Comparison of ENCODE assay signal across 10 cellular contexts in the genomic region with DNA sequence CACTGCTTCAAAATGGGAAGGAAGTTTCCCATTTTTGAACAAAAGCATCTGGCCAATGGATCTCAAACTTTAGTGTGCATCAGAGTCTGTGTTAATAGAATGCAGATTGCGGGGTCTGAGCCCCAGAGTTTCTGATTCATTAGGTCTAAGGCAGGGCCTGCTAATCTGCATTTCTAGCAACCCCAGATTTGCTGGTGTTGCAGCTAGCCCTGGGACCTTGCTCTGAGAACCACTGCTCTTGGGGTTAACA. TPM values are rescaled to one million over a fixed set of nuclear protein-coding genes. Genes with fewer than 3 reads are reported as not detected.
A peak's percentile ranks its signal among the peaks of the same experiment; 100 is the strongest.
DNase-seq lines count a peak whose midpoint lies in the region; ATAC-seq and TF ChIP-seq lines count a peak whose summit lies in the region.
"Had no signal": no experiment of that assay in that cellular context is flagged by ENCODE, and none has a peak within 500 bp of the region (broad histone marks: within the 10 kb centered on the region; RNA-seq: fewer than 3 reads in every experiment).

No MANE protein-coding gene starts in this region.

- no peak for TF ChIP-seq POLR2A in Peyer's patch (IDR thresholded peaks at IDR 0.05)

- no peak for ATAC-seq in CD8-positive, alpha-beta T cell
- ATAC-seq in GM21526 (IDR thresholded peaks at IDR 0.05; ENCODE audit: low FRiP score, unreplicated experiment) (peak; percentile 18), naive B cell (ENCODE audit: low read depth in 2 of 2) (no peak), GM19397 (IDR thresholded peaks at IDR 0.05; ENCODE audit: unreplicated experiment) (no peak)
- ATAC-seq: psoas muscle had no signal

- no peak overlapping the region for H3K27ac ChIP-seq in CD8-positive, alpha-beta T cell (ENCODE audit: low read depth, low read length)
- H3K27ac ChIP-seq in Peyer's patch: peak overlapping the region; percentile 68 to 89 (median 79)
- H3K27ac ChIP-seq: psoas muscle had no signal

- peaks cover 50% of the 10 kb centered on the region for H3K4me1 Mint-ChIP-seq in CD8-positive, alpha-beta T cell (ENCODE audit: low read depth)
- peaks cover 49 to 77% (median 60%) of the 10 kb centered on the region in 3 donors for H3K4me1 Mint-ChIP-seq in naive B cell

- H3K36me3 Mint-ChIP-seq in CD8-positive, alpha-beta T cell: no peaks in the 10 kb centered on the region
- no peaks in the 10 kb centered on the region for H3K36me3 Mint-ChIP-seq in naive B cell

- no peak for TF ChIP-seq CTCF in CD8-positive, alpha-beta T cell (IDR thresholded peaks at IDR 0.05)
- TF ChIP-seq CTCF in Peyer's patch (IDR thresholded peaks at IDR 0.05): no peak

- CTCF ChIA-PET in CD8-positive, alpha-beta T cell (lab: Charles Lee): interaction anchor here (1.6 to 3.3 kb wide), 4 partner anchors 14 to 597 kb away, joined by 3 to 11 read pairs (median 6); no protein-coding TSS in a partner anchor

- H3K4me3 ChIP-seq in CD8-positive, alpha-beta T cell (ENCODE audit: low read depth, low read length): no peak overlapping the region
- H3K4me3 ChIP-seq in Peyer's patch: no peak overlapping the region
- H3K4me3 ChIP-seq: psoas muscle had no signal

- intact Hi-C loops in CD8-positive, alpha-beta T cell (cut with DNase I, micrococcal nuclease): no loop called here

- H3K4me1 ChIP-seq in CD8-positive, alpha-beta T cell (ENCODE audit: insufficient read depth, low read length): peaks cover 37% of the 10 kb centered on the region
- peaks cover 0 to 52% (median 13%) of the 10 kb centered on the region in 4 donors for H3K4me1 ChIP-seq in Peyer's patch
- H3K4me1 ChIP-seq: psoas muscle had no signal

- H3K27me3 ChIP-seq in CD8-positive, alpha-beta T cell (ENCODE audit: insufficient read depth, low read length): no peaks in the 10 kb centered on the region
- no peaks in the 10 kb centered on the region for H3K27me3 ChIP-seq in Peyer's patch

- no peaks in the 10 kb centered on the region for H3K36me3 ChIP-seq in CD8-positive, alpha-beta T cell (ENCODE audit: insufficient read depth, low read length)
- no peaks in the 10 kb centered on the region for H3K36me3 ChIP-seq in Peyer's patch

- no peaks in the 10 kb centered on the region for H3K9me3 ChIP-seq in CD8-positive, alpha-beta T cell (ENCODE audit: low read length)
- H3K9me3 ChIP-seq in Peyer's patch: no peaks in the 10 kb centered on the region
- H3K9me3 ChIP-seq: psoas muscle had no signal

- POLR2A ChIA-PET in CD8-positive, alpha-beta T cell (lab: Charles Lee): interaction anchor here (1.2 to 2.4 kb wide), 2 partner anchors 10 to 23 kb away, joined by 4 to 8 read pairs; no protein-coding TSS in a partner anchor

- H3K27ac Mint-ChIP-seq in CD8-positive, alpha-beta T cell: peak overlapping the region; percentile 94
- peak overlapping the region; percentile 98 to 100 (median 100) for H3K27ac Mint-ChIP-seq in naive B cell

- no peak for DNase-seq in CD8-positive, alpha-beta T cell
- DNase-seq in Peyer's patch (no peak), naive B cell (no peak), DMS114 treated with DMSO at 0.1 percent for 48 hours (lab: John Stamatoyannopoulos, UW; ENCODE audit: unreplicated experiment) (no peak), AML-193 (lab: John Stamatoyannopoulos, UW) (no peak), DMS79 (lab: John Stamatoyannopoulos, UW) (no peak)
- DNase-seq: activated CD4-positive, CD25-positive, alpha-beta regulatory T cell; psoas muscle had no signal

- H3K9me3 Mint-ChIP-seq in CD8-positive, alpha-beta T cell: no peaks in the 10 kb centered on the region
- H3K9me3 Mint-ChIP-seq in naive B cell: no peaks in the 10 kb centered on the region

- no peak overlapping the region for H3K4me3 Mint-ChIP-seq in CD8-positive, alpha-beta T cell
- H3K4me3 Mint-ChIP-seq in naive B cell: peak overlapping the region in 7 of 8 donors; percentile 48 to 93 (median 81)

- H3K27me3 Mint-ChIP-seq in CD8-positive, alpha-beta T cell (ENCODE audit: low read depth): no peaks in the 10 kb centered on the region
- H3K27me3 Mint-ChIP-seq in naive B cell: no peaks in the 10 kb centered on the region

RNA-seq across cellular contexts. Expression of a gene that starts 30.7 kb away (rescaled TPM):
- total RNA-seq in CD8-positive, alpha-beta T cell: 100 to 1,000 TPM; 264 to 275 TPM
- total RNA-seq in Peyer's patch: 10 to 100 TPM; 67.8 to 86.1 (median 76.9) TPM
- polyA plus RNA-seq in naive B cell (ENCODE audit: low read depth in 6 of 6): 10 to 100 TPM; 53.6 to 88.0 (median 58.7) TPM
